In the genomic region with DNA sequence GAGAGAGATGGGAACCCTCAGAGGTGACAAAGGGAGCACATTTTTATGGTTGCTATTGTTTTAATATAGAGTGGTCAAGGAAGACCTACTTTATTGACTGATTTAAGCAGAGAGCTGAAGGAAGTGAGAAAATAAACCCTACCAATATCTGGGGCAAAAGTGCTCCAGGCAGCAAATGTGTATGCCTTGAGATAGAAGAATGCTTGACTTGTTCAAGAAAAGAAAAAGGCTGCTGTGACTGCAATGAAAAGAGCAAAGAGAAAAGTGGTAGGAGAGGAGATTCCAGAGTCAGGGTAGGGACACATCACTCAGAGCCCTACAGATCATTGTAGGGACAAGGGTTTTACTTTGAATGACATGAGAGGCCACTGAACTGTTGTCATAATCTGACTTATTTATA, we compare ENCODE assay signal across 29 cellular contexts. TPM values are rescaled to one million over a fixed set of nuclear protein-coding genes. Genes with fewer than 3 reads are reported as not detected.
"Had no signal": no experiment of that assay in that cellular context is flagged by ENCODE, and none has a peak within 500 bp of the region (broad histone marks: within the 10 kb centered on the region; RNA-seq: fewer than 3 reads in every experiment).

No MANE protein-coding gene starts in this region.

- H3K9me3 ChIP-seq: MG63, SJSA1 had no signal

- H3K4me2 ChIP-seq: KMS-11 had no signal

- FAIRE-seq: bronchial epithelial cell, TTC549 had no signal

- H3K4me3 Mint-ChIP-seq: activated CD4-positive, alpha-beta T cell treated with anti-CD3 and anti-CD28 coated beads, Interleukin-2, amount 10 ng/mL, durations not matched to agents 7 days and 5 days; activated CD8-positive, alpha-beta T cell treated with anti-CD3 and anti-CD28 coated beads, Interleukin-2, amount 10 ng/mL, durations not matched to agents 7 days and 5 days; activated naive CD4-positive, alpha-beta T cell treated with anti-CD3 and anti-CD28 coated beads, Interleukin-2, amount 50 U/mL, for 24 hours; T-helper 1 cell treated with Interleukin-12 subunit alpha and Interleukin-12 subunit beta and Interleukin-4 antibody, amounts not matched to agents 30 μg/mL and 1 μg/mL, for 36 hours had no signal

- H3K4me3 ChIP-seq: MG63, SJSA1 had no signal

- H3K9ac ChIP-seq: KMS-11 had no signal

- H3K27me3 Mint-ChIP-seq: activated CD4-positive, alpha-beta T cell treated with anti-CD3 and anti-CD28 coated beads, Interleukin-2, amount 10 ng/mL, durations not matched to agents 7 days and 5 days; activated naive CD4-positive, alpha-beta T cell treated with anti-CD3 and anti-CD28 coated beads, Interleukin-2, amount 50 U/mL, for 24 hours had no signal

- H3K36me3 ChIP-seq: MG63, SJSA1 had no signal

- H3K27ac Mint-ChIP-seq: activated CD4-positive, alpha-beta T cell treated with anti-CD3 and anti-CD28 coated beads, Interleukin-2, amount 10 ng/mL, durations not matched to agents 7 days and 5 days; activated CD8-positive, alpha-beta T cell treated with anti-CD3 and anti-CD28 coated beads, Interleukin-2, amount 10 ng/mL, durations not matched to agents 7 days and 5 days; activated naive CD4-positive, alpha-beta T cell treated with anti-CD3 and anti-CD28 coated beads, Interleukin-2, amount 50 U/mL, for 24 hours; T-helper 1 cell treated with Interleukin-12 subunit alpha and Interleukin-12 subunit beta and Interleukin-4 antibody, amounts not matched to agents 30 μg/mL and 1 μg/mL, for 36 hours had no signal

- H3K9me3 Mint-ChIP-seq: activated naive CD4-positive, alpha-beta T cell treated with anti-CD3 and anti-CD28 coated beads, Interleukin-2, amount 50 U/mL, for 24 hours; T-helper 1 cell treated with Interleukin-12 subunit alpha and Interleukin-12 subunit beta and Interleukin-4 antibody, amounts not matched to agents 30 μg/mL and 1 μg/mL, for 36 hours had no signal

- H3K4me1 ChIP-seq: SJSA1 had no signal

- ATAC-seq: activated CD8-positive, alpha-beta T cell treated with anti-CD3 and anti-CD28 coated beads, Interleukin-2, amount 10 ng/mL, durations not matched to agents 7 days and 5 days; Panc1 had no signal

- H3K27ac ChIP-seq: KMS-11, RWPE1, SJSA1 had no signal

- DNase-seq: activated CD4-positive, alpha-beta T cell treated with anti-CD3 and anti-CD28 coated beads, Interleukin-2, amount 10 ng/mL, durations not matched to agents 7 days and 5 days; activated CD4-positive, CD25-positive, alpha-beta regulatory T cell; activated CD8-positive, alpha-beta memory T cell treated with anti-CD3 and anti-CD28 coated beads, Interleukin-2, amount 50 U/mL, for 48 hours; activated CD8-positive, alpha-beta T cell treated with anti-CD3 and anti-CD28 coated beads, Interleukin-2, amount 10 ng/mL, durations not matched to agents 7 days and 5 days; activated effector memory CD4-positive, alpha-beta T cell treated with Interleukin-2 at 50 U/mL for 16 hours; activated naive CD4-positive, alpha-beta T cell; activated T-cell treated with anti-CD3 and anti-CD28 coated beads, Interleukin-2, amount 50 U/mL, for 1 hour; aorta; central memory CD4-positive, alpha-beta T cell; MG63; MV-4-11; NCI-H1105; NCI-H1436; NCI-H2029 treated with DMSO at 0.1 percent for 48 hours; NCI-H345; NCI-H510A; NK-92 treated with Interleukin-12 subunit alpha and Interleukin-12 subunit beta, amount 100 ng/mL, for 24 hours; OCI-M1; Right ventricle myocardium superior; T1000 had no signal

- H3K27me3 ChIP-seq: MG63 had no signal

RNA-seq across cellular contexts. Expression of a gene that starts 26.0 kb away (rescaled TPM):
- total RNA-seq: chondrocyte, Right ventricle myocardium superior, SJSA1 had no signal
- polyA plus RNA-seq: aorta had no signal
